Comparison of ENCODE assay signal across 8 cellular contexts in the genomic region with DNA sequence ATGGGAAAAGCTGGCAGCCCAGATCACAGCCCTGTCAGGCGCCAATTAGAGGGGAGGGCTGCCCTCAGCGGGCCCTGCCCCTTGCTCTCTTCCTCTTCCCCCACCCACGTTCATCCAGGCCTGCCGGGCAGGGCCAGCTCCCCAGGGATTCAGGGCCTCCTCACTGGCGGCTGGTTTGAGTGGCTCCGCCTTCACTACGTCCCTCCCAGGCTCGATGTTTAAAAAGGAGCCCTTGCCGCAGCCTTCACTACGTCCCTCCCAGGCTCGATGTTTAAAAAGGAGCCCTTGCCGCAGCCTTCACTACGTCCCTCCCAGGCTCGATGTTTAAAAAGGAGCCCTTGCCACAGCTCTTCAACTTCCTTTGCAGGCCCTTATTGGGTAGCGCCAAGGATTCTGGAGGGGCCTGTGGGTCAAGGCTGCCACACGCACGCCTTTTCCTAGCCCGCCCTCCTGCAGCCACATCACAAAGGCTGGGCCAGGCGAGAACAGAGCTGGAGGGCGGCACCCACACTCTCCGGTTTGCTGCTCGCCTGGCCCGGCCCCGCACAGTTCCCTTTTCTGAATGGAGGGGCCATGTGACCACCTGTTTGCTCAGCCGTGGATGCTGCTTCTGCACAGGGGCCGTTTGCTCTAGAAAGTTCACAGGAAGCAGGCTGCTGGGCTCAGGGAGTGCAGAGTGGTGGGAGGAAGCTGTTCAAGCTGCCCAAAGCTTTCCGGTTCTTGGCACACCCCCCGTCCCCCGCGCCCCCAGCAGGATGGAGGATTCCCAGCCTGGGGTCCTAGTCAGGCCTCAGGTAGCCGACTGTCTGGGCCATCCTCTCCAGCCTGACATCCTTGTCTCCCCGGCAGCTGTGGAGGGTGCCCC. TPM values are rescaled to one million over a fixed set of nuclear protein-coding genes. Genes with fewer than 3 reads are reported as not detected.
DNase-seq lines count a peak whose midpoint lies in the region; ATAC-seq and TF ChIP-seq lines count a peak whose summit lies in the region.

No MANE protein-coding gene starts in this region.

- in situ Hi-C loops in KBM-7 (cut with MboI; ENCODE audit: low pct_unique_long_range_greater_than_20kb, low sequenced_read_pairs) = no loop called here

- H3K36me3 ChIP-seq in ascending aorta (peaks cover 0 to 14% of the 10 kb centered on the region in 2 donors), iPS-15b (ENCODE audit: control insufficient read depth, insufficient read depth, low read length) (peaks cover 24% of the 10 kb centered on the region), skeletal muscle tissue (ENCODE audit: control insufficient read depth in 3 of 3, insufficient read depth in 3 of 3, low read length in 3 of 3) (peaks cover 9 to 15% (median 13%) of the 10 kb centered on the region in 3 donors)

- DNase-seq in EL = peak; percentile 79
- peak; percentile 99 for DNase-seq in KBM-7
- peak; percentile 31 to 81 (median 55) for DNase-seq in T-helper 1 cell
- peak; percentile 56 to 88 for DNase-seq in ascending aorta (ENCODE audit: low spot score in 2 of 2)
- DNase-seq in NCI-H226 = no peak

- H3K9ac ChIP-seq in iPS-15b (ENCODE audit: low read depth, low read length) (peak overlapping the region; percentile 70), skeletal muscle tissue (ENCODE audit: low read depth in 1 of 3, low read length in 3 of 3) (peak overlapping the region; percentile 50 to 65 (median 62))

- no peak for TF ChIP-seq CTCF in ascending aorta (IDR thresholded peaks at IDR 0.05)

- H3K27me3 ChIP-seq in ascending aorta = no peaks in the 10 kb centered on the region
- no peaks in the 10 kb centered on the region for H3K27me3 ChIP-seq in iPS-15b (ENCODE audit: control insufficient read depth, insufficient read depth, low read length)
- no peaks in the 10 kb centered on the region for H3K27me3 ChIP-seq in skeletal muscle tissue (ENCODE audit: control insufficient read depth in 3 of 3, insufficient read depth in 3 of 3, low read length in 3 of 3)

- H3K4me3 ChIP-seq in ascending aorta = peak overlapping the region; percentile 26 to 59
- peak overlapping the region; percentile 63 for H3K4me3 ChIP-seq in iPS-15b (ENCODE audit: low read depth, low read length)
- peak overlapping the region; percentile 32 to 52 (median 48) for H3K4me3 ChIP-seq in skeletal muscle tissue (ENCODE audit: low read length in 3 of 3)

- ATAC-seq in GM21576 (IDR thresholded peaks at IDR 0.05; ENCODE audit: unreplicated experiment) = peak; percentile 69

- intact Hi-C loops in ascending aorta (cut with DNase I) = no loop called here

- H3K9me3 ChIP-seq in ascending aorta = no peaks in the 10 kb centered on the region
- H3K9me3 ChIP-seq in iPS-15b (ENCODE audit: control insufficient read depth, insufficient read depth, low read length) = no peaks in the 10 kb centered on the region
- no peaks in the 10 kb centered on the region for H3K9me3 ChIP-seq in skeletal muscle tissue (ENCODE audit: control insufficient read depth in 3 of 3, low read length in 3 of 3)

- H3K27ac ChIP-seq in ascending aorta = peak overlapping the region; percentile 87 to 88
- no peak overlapping the region for H3K27ac ChIP-seq in skeletal muscle tissue (ENCODE audit: low read depth, low read length)

- peaks cover 8 to 15% of the 10 kb centered on the region in 2 donors for H3K4me1 ChIP-seq in ascending aorta
- peaks cover 5% of the 10 kb centered on the region for H3K4me1 ChIP-seq in iPS-15b (ENCODE audit: control insufficient read depth, insufficient read depth, low read length)
- peaks cover 13 to 35% (median 32%) of the 10 kb centered on the region in 3 donors for H3K4me1 ChIP-seq in skeletal muscle tissue (ENCODE audit: control insufficient read depth in 3 of 3, insufficient read depth in 3 of 3, low read length in 3 of 3)

RNA-seq across cellular contexts. Expression of gene SLC17A9, which starts 1.6 kb away (rescaled TPM):
- total RNA-seq in ascending aorta (30.0 TPM), skeletal muscle tissue (not detected)

RNA-seq across cellular contexts. Expression of gene GID8, which starts 16.1 kb away (rescaled TPM):
- total RNA-seq in ascending aorta = 9.2 TPM
- 28.7 TPM for total RNA-seq in skeletal muscle tissue

RNA-seq across cellular contexts. Expression of gene DIDO1, which starts 27.8 kb away (rescaled TPM):
- total RNA-seq in ascending aorta (42.4 TPM), skeletal muscle tissue (35.0 TPM)

RNA-seq across cellular contexts. Expression of gene BHLHE23, which starts 52.7 kb away (rescaled TPM):
- not detected for total RNA-seq in ascending aorta
- total RNA-seq in skeletal muscle tissue = not detected

Comparison
In these comparisons a context has a peak if more than half of its experiments do, and no peak if none do; other contexts are left out.
1. RNA of gene SLC17A9, which starts 1.6 kb away (total RNA-seq): 30.0 TPM in ascending aorta (single experiment); not detected in skeletal muscle tissue (single experiment); every median in the first group is over 10 times any median in the second.
2. Peak in every context shown above with its lines, with median percentiles within 50 percentile points of each other: H3K4me3 ChIP-seq.